1 cellular context compared by ENCODE assay signal in the genomic region with DNA sequence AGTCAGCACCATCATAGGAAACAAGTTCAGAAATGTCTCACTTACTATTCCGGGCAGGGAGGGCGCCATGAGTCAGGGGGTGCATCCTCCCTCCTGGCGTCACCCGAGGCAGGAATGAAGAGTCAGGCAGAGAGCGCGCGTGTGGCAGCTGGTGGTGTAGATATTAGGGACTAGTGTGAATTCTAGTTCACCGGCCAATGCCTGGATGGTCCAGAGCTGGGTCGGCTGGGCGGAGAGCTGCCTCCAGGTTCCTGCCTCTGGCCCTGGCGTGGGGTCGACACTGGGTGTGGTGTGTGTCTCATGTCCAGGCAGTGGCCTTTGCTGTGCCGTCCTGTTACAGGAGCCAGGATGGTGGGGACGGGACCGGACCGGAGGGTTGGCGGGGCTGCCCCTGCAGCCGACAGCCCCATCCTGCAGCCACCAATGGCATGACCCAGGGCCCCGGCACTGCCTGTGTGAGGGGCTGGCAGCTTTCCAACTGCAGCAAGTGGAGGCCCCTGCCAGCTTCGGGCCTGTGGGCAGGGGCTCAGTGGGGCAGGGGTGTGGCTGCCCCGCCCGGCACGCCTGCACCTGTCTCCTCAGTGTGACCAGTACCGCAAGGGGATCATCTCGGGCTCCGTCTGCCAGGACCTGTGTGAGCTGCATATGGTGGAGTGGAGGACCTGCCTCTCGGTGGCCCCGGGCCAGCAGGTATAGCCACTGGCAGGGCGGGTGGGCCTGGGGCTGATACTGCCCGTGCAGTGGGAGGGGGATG.
TF ChIP-seq lines count a peak whose summit lies in the region.

No MANE protein-coding gene starts in this region.

TF ChIP-seq in K562, 482 proteins besides CTCF, POLR2A, EP300 and RAD21 (continues in another document):
- TF ChIP-seq ESRRA (IDR thresholded peaks at IDR 0.05; ENCODE audit: borderline replicate concordance, low read depth): no peak
- no peak for TF ChIP-seq NCOA6 (IDR thresholded peaks at IDR 0.05)
- TF ChIP-seq, protein P1, sequence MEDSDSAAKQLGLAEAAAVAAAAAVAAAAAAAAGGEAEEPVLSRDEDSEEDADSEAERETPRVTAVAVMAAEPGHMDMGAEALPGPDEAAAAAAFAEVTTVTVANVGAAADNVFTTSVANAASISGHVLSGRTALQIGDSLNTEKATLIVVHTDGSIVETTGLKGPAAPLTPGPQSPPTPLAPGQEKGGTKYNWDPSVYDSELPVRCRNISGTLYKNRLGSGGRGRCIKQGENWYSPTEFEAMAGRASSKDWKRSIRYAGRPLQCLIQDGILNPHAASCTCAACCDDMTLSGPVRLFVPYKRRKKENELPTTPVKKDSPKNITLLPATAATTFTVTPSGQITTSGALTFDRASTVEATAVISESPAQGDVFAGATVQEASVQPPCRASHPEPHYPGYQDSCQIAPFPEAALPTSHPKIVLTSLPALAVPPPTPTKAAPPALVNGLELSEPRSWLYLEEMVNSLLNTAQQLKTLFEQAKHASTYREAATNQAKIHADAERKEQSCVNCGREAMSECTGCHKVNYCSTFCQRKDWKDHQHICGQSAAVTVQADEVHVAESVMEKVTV (CRISPR knock-in tag; IDR thresholded peaks at IDR 0.05): no peak
- TF ChIP-seq RBM22 (IDR thresholded peaks at IDR 0.05; ENCODE audit: low read depth, low read length, poor library complexity, severe bottlenecking): peak; percentile 41
- TF ChIP-seq RBFOX2 (IDR thresholded peaks at IDR 0.05; ENCODE audit: low read depth, low read length): peak; percentile 7; the same call in 1 of the 2 replicates
- TF ChIP-seq ZFPM2 (CRISPR knock-in tag; IDR thresholded peaks at IDR 0.05): no peak
- no peak for TF ChIP-seq ZNF668 (CRISPR knock-in tag; IDR thresholded peaks at IDR 0.05)
- TF ChIP-seq ZKSCAN3 (CRISPR knock-in tag; IDR thresholded peaks at IDR 0.05): no peak
- TF ChIP-seq ZNF766 (CRISPR knock-in tag; conservative IDR thresholded peaks at IDR 0.05): no peak
- TF ChIP-seq CBFB (CRISPR knock-in tag; IDR thresholded peaks at IDR 0.05): no peak
- peak; percentile 15; the same call in 1 of the 2 replicates for TF ChIP-seq ZBTB7A (IDR thresholded peaks at IDR 0.05; ENCODE audit: borderline replicate concordance, control insufficient read depth, low read depth, low read length)
- TF ChIP-seq, protein P2, sequence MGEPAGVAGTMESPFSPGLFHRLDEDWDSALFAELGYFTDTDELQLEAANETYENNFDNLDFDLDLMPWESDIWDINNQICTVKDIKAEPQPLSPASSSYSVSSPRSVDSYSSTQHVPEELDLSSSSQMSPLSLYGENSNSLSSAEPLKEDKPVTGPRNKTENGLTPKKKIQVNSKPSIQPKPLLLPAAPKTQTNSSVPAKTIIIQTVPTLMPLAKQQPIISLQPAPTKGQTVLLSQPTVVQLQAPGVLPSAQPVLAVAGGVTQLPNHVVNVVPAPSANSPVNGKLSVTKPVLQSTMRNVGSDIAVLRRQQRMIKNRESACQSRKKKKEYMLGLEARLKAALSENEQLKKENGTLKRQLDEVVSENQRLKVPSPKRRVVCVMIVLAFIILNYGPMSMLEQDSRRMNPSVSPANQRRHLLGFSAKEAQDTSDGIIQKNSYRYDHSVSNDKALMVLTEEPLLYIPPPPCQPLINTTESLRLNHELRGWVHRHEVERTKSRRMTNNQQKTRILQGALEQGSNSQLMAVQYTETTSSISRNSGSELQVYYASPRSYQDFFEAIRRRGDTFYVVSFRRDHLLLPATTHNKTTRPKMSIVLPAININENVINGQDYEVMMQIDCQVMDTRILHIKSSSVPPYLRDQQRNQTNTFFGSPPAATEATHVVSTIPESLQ (CRISPR knock-in tag; IDR thresholded peaks at IDR 0.05): no peak
- TF ChIP-seq, protein P3, sequence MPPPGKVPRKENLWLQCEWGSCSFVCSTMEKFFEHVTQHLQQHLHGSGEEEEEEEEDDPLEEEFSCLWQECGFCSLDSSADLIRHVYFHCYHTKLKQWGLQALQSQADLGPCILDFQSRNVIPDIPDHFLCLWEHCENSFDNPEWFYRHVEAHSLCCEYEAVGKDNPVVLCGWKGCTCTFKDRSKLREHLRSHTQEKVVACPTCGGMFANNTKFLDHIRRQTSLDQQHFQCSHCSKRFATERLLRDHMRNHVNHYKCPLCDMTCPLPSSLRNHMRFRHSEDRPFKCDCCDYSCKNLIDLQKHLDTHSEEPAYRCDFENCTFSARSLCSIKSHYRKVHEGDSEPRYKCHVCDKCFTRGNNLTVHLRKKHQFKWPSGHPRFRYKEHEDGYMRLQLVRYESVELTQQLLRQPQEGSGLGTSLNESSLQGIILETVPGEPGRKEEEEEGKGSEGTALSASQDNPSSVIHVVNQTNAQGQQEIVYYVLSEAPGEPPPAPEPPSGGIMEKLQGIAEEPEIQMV (tag; conservative IDR thresholded peaks at IDR 0.05; ENCODE audit: low read depth): no peak
- peak; percentile 52 for TF ChIP-seq POLR2G (IDR thresholded peaks at IDR 0.05; ENCODE audit: low read depth, low read length)
- no peak for TF ChIP-seq ZNF263 (CRISPR knock-in tag; IDR thresholded peaks at IDR 0.05; ENCODE audit: borderline replicate concordance)
- no peak for TF ChIP-seq TGIF2 (CRISPR knock-in tag; IDR thresholded peaks at IDR 0.05)
- no peak for TF ChIP-seq ZNF561 (CRISPR knock-in tag; conservative IDR thresholded peaks at IDR 0.05)
- TF ChIP-seq TAF15 (IDR thresholded peaks at IDR 0.05; ENCODE audit: low read depth, low read length): peak; percentile 52; the same call in 1 of the 2 replicates
- TF ChIP-seq, protein P4, sequence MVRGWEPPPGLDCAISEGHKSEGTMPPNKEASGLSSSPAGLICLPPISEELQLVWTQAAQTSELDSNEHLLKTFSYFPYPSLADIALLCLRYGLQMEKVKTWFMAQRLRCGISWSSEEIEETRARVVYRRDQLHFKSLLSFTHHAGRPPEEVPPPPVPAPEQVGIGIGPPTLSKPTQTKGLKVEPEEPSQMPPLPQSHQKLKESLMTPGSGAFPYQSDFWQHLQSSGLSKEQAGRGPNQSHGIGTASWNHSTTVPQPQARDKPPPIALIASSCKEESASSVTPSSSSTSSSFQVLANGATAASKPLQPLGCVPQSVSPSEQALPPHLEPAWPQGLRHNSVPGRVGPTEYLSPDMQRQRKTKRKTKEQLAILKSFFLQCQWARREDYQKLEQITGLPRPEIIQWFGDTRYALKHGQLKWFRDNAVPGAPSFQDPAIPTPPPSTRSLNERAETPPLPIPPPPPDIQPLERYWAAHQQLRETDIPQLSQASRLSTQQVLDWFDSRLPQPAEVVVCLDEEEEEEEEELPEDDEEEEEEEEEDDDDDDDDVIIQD (CRISPR knock-in tag; IDR thresholded peaks at IDR 0.05): no peak
- TF ChIP-seq, protein P5, sequence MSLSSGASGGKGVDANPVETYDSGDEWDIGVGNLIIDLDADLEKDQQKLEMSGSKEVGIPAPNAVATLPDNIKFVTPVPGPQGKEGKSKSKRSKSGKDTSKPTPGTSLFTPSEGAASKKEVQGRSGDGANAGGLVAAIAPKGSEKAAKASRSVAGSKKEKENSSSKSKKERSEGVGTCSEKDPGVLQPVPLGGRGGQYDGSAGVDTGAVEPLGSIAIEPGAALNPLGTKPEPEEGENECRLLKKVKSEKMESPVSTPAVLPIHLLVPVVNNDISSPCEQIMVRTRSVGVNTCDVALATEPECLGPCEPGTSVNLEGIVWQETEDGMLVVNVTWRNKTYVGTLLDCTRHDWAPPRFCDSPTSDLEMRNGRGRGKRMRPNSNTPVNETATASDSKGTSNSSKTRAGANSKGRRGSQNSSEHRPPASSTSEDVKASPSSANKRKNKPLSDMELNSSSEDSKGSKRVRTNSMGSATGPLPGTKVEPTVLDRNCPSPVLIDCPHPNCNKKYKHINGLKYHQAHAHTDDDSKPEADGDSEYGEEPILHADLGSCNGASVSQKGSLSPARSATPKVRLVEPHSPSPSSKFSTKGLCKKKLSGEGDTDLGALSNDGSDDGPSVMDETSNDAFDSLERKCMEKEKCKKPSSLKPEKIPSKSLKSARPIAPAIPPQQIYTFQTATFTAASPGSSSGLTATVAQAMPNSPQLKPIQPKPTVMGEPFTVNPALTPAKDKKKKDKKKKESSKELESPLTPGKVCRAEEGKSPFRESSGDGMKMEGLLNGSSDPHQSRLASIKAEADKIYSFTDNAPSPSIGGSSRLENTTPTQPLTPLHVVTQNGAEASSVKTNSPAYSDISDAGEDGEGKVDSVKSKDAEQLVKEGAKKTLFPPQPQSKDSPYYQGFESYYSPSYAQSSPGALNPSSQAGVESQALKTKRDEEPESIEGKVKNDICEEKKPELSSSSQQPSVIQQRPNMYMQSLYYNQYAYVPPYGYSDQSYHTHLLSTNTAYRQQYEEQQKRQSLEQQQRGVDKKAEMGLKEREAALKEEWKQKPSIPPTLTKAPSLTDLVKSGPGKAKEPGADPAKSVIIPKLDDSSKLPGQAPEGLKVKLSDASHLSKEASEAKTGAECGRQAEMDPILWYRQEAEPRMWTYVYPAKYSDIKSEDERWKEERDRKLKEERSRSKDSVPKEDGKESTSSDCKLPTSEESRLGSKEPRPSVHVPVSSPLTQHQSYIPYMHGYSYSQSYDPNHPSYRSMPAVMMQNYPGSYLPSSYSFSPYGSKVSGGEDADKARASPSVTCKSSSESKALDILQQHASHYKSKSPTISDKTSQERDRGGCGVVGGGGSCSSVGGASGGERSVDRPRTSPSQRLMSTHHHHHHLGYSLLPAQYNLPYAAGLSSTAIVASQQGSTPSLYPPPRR (CRISPR knock-in tag; IDR thresholded peaks at IDR 0.05; ENCODE audit: borderline replicate concordance): no peak
- no peak for TF ChIP-seq NCOA4 (IDR thresholded peaks at IDR 0.05; ENCODE audit: partially characterized antibody)
- no peak for TF ChIP-seq PHB (CRISPR knock-in tag; IDR thresholded peaks at IDR 0.05)
- TF ChIP-seq, protein P6, sequence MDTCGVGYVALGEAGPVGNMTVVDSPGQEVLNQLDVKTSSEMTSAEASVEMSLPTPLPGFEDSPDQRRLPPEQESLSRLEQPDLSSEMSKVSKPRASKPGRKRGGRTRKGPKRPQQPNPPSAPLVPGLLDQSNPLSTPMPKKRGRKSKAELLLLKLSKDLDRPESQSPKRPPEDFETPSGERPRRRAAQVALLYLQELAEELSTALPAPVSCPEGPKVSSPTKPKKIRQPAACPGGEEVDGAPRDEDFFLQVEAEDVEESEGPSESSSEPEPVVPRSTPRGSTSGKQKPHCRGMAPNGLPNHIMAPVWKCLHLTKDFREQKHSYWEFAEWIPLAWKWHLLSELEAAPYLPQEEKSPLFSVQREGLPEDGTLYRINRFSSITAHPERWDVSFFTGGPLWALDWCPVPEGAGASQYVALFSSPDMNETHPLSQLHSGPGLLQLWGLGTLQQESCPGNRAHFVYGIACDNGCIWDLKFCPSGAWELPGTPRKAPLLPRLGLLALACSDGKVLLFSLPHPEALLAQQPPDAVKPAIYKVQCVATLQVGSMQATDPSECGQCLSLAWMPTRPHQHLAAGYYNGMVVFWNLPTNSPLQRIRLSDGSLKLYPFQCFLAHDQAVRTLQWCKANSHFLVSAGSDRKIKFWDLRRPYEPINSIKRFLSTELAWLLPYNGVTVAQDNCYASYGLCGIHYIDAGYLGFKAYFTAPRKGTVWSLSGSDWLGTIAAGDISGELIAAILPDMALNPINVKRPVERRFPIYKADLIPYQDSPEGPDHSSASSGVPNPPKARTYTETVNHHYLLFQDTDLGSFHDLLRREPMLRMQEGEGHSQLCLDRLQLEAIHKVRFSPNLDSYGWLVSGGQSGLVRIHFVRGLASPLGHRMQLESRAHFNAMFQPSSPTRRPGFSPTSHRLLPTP (IDR thresholded peaks at IDR 0.05; ENCODE audit: borderline replicate concordance, extremely low read depth, insufficient read length): no peak
- TF ChIP-seq RBM39 (optimal IDR thresholded peaks at IDR 0.05; ENCODE audit: low read depth, low read length): peak; percentile 17
- TF ChIP-seq, protein P7, sequence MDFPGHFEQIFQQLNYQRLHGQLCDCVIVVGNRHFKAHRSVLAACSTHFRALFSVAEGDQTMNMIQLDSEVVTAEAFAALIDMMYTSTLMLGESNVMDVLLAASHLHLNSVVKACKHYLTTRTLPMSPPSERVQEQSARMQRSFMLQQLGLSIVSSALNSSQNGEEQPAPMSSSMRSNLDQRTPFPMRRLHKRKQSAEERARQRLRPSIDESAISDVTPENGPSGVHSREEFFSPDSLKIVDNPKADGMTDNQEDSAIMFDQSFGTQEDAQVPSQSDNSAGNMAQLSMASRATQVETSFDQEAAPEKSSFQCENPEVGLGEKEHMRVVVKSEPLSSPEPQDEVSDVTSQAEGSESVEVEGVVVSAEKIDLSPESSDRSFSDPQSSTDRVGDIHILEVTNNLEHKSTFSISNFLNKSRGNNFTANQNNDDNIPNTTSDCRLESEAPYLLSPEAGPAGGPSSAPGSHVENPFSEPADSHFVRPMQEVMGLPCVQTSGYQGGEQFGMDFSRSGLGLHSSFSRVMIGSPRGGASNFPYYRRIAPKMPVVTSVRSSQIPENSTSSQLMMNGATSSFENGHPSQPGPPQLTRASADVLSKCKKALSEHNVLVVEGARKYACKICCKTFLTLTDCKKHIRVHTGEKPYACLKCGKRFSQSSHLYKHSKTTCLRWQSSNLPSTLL (IDR thresholded peaks at IDR 0.05): no peak
- no peak for TF ChIP-seq NONO (IDR thresholded peaks at IDR 0.05; ENCODE audit: low read depth in 2 of 2, low read length in 1 of 2)
- no peak for TF ChIP-seq ZFP1 (CRISPR knock-in tag; IDR thresholded peaks at IDR 0.05)
- TF ChIP-seq, protein P8, sequence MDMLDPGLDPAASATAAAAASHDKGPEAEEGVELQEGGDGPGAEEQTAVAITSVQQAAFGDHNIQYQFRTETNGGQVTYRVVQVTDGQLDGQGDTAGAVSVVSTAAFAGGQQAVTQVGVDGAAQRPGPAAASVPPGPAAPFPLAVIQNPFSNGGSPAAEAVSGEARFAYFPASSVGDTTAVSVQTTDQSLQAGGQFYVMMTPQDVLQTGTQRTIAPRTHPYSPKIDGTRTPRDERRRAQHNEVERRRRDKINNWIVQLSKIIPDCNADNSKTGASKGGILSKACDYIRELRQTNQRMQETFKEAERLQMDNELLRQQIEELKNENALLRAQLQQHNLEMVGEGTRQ (CRISPR knock-in tag; IDR thresholded peaks at IDR 0.05): no peak
- no peak for TF ChIP-seq SNIP1 (IDR thresholded peaks at IDR 0.05; ENCODE audit: low read depth)
- TF ChIP-seq, protein P9, sequence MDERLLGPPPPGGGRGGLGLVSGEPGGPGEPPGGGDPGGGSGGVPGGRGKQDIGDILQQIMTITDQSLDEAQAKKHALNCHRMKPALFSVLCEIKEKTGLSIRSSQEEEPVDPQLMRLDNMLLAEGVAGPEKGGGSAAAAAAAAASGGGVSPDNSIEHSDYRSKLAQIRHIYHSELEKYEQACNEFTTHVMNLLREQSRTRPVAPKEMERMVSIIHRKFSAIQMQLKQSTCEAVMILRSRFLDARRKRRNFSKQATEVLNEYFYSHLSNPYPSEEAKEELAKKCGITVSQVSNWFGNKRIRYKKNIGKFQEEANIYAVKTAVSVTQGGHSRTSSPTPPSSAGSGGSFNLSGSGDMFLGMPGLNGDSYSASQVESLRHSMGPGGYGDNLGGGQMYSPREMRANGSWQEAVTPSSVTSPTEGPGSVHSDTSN (CRISPR knock-in tag; IDR thresholded peaks at IDR 0.05; ENCODE audit: low read depth): no peak
- TF ChIP-seq, protein P9 (tag; conservative IDR thresholded peaks at IDR 0.05; ENCODE audit: low read depth): no peak
- TF ChIP-seq KDM4B (IDR thresholded peaks at IDR 0.05; ENCODE audit: borderline replicate concordance in 2 of 2, low read depth in 1 of 2): no peak
- no peak for TF ChIP-seq MAZ (CRISPR knock-in tag; conservative IDR thresholded peaks at IDR 0.05 in 1 of 2, IDR thresholded peaks at IDR 0.05 in 1 of 2)
